2 cellular contexts compared by ENCODE assay signal in the genomic region with DNA sequence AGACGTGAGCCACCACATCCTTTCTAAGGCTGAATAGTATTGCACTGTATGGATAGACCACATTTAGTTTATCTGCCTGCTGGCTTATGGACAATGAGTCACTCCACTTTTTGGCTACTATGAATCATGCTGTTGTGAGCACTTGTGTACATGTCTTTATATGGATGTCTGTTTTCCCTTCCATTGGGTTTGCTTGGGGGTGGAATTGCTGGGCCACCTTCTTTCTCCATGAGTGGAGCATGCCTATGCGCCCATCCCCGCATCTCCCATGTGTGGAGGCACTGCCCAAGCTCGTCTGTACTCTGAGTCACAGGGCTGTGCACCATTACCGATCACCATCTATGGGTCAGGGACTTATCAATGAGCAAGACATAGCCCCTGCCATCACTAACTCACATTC.
TF ChIP-seq lines count a peak whose summit lies in the region.

No MANE protein-coding gene starts in this region.

TF ChIP-seq in IMR-90, 13 proteins besides CTCF, POLR2A, EP300 and RAD21:
- TF ChIP-seq MAZ (IDR thresholded peaks at IDR 0.05; ENCODE audit: borderline replicate concordance, low read depth, low read length) (0 out of 2 replicates have a peak, but pooled peaks have one; percentile 13), FOS (IDR thresholded peaks at IDR 0.05; ENCODE audit: low read depth, low read length) (peak; percentile 93), RFX5 (IDR thresholded peaks at IDR 0.05; ENCODE audit: low read depth, low read length) (no peak), CEBPB (IDR thresholded peaks at IDR 0.05; ENCODE audit: low read depth, low read length) (peak; percentile 61), RCOR1 (IDR thresholded peaks at IDR 0.05; ENCODE audit: insufficient replicate concordance, low read length) (no peak), BHLHE40 (IDR thresholded peaks at IDR 0.05; ENCODE audit: low read depth, low read length) (peak; percentile 25; the same call in 1 of the 2 replicates)
- TF ChIP-seq, protein P1, sequence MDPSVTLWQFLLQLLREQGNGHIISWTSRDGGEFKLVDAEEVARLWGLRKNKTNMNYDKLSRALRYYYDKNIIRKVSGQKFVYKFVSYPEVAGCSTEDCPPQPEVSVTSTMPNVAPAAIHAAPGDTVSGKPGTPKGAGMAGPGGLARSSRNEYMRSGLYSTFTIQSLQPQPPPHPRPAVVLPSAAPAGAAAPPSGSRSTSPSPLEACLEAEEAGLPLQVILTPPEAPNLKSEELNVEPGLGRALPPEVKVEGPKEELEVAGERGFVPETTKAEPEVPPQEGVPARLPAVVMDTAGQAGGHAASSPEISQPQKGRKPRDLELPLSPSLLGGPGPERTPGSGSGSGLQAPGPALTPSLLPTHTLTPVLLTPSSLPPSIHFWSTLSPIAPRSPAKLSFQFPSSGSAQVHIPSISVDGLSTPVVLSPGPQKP (IDR thresholded peaks at IDR 0.05; ENCODE audit: borderline replicate concordance, low read depth, low read length), result no peak

TF ChIP-seq in GM12878, 131 proteins besides CTCF, POLR2A, EP300 and RAD21:
- TF ChIP-seq, protein P2, sequence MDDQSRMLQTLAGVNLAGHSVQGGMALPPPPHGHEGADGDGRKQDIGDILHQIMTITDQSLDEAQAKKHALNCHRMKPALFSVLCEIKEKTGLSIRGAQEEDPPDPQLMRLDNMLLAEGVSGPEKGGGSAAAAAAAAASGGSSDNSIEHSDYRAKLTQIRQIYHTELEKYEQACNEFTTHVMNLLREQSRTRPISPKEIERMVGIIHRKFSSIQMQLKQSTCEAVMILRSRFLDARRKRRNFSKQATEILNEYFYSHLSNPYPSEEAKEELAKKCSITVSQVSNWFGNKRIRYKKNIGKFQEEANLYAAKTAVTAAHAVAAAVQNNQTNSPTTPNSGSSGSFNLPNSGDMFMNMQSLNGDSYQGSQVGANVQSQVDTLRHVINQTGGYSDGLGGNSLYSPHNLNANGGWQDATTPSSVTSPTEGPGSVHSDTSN (IDR thresholded peaks at IDR 0.05; ENCODE audit: insufficient replicate concordance, low read depth, low read length), result peak; percentile 22
- TF ChIP-seq SMARCA5 (IDR thresholded peaks at IDR 0.05) (no peak), YY1 (IDR thresholded peaks at IDR 0.05; ENCODE audit: low read depth, low read length) (no peak), POU2F2 (IDR thresholded peaks at IDR 0.05; ENCODE audit: borderline replicate concordance, low read depth, low read length) (no peak)
- TF ChIP-seq, protein P3, sequence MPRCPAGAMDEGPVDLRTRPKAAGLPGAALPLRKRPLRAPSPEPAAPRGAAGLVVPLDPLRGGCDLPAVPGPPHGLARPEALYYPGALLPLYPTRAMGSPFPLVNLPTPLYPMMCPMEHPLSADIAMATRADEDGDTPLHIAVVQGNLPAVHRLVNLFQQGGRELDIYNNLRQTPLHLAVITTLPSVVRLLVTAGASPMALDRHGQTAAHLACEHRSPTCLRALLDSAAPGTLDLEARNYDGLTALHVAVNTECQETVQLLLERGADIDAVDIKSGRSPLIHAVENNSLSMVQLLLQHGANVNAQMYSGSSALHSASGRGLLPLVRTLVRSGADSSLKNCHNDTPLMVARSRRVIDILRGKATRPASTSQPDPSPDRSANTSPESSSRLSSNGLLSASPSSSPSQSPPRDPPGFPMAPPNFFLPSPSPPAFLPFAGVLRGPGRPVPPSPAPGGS (IDR thresholded peaks at IDR 0.05; ENCODE audit: borderline replicate concordance, insufficient read depth, low read depth, low read length, poor library complexity, severe bottlenecking), result peak; percentile 74
